ENCODE assay signal across 29 cellular contexts in genomic region chr5:130687085-130687733, GRCh38.
"Had no signal": no experiment of that assay in that cellular context is flagged by ENCODE, and none has a peak within 500 bp of the region (broad histone marks: within the 10 kb centered on the region; RNA-seq: fewer than 3 reads in every experiment).

No MANE protein-coding gene starts in this region.

- H3K36me3 Mint-ChIP-seq: immature natural killer cell; natural killer cell; stimulated activated naive B cell treated with anti-CD40 and anti-IgM and Interleukin-4, amounts not matched to agents 10 μg/mL and 1 μg/mL and 100 μg/mL, for 72 hours had no signal

- DNase-seq: colonic mucosa; dermis blood vessel endothelial cell; effector memory CD4-positive, alpha-beta T cell; foreskin keratinocyte; glutamatergic neuron; hypothalamus; immature natural killer cell; islet precursor cell; kidney glomerular epithelial cell; left colon; left ventricle myocardium superior; lower lobe of right lung; natural killer cell; small intestine; stimulated activated CD4-positive, alpha-beta T cell treated with anti-CD3 and anti-CD28 coated beads, Interleukin-15, amount 100 ng/mL, for 24 hours; stimulated activated CD4-positive, alpha-beta T cell treated with anti-CD3 and anti-CD28 coated beads, Interleukin-2, amount 100 ng/mL, for 48 hours; stimulated activated naive B cell treated with anti-CD40 and anti-IgM and Interleukin-4, amounts not matched to agents 10 μg/mL and 1 μg/mL and 100 μg/mL, for 72 hours; upper lobe of left lung had no signal

- H3K4me3 ChIP-seq: colonic mucosa, esophagus muscularis mucosa, gastroesophageal sphincter, lower lobe of right lung, right atrium auricular region, thoracic aorta, tibial nerve, upper lobe of left lung had no signal

- H3K9ac ChIP-seq: parathyroid adenoma had no signal

- H3K4me1 Mint-ChIP-seq: immature natural killer cell; natural killer cell; neural crest cell; stimulated activated naive B cell treated with anti-CD40 and anti-IgM and Interleukin-4, amounts not matched to agents 10 μg/mL and 1 μg/mL and 100 μg/mL, for 72 hours had no signal

- H3K4me3 Mint-ChIP-seq: immature natural killer cell; natural killer cell; neural crest cell; stimulated activated naive B cell treated with anti-CD40 and anti-IgM and Interleukin-4, amounts not matched to agents 10 μg/mL and 1 μg/mL and 100 μg/mL, for 72 hours; stimulated activated naive CD8-positive, alpha-beta T cell treated with anti-CD3 and anti-CD28 coated beads, Interleukin-15, Interleukin-2, amounts not matched to agents 100 ng/mL and 50 ng/mL, for 24 hours had no signal

- H3K27me3 ChIP-seq: colonic mucosa, esophagus muscularis mucosa, foreskin keratinocyte, gastroesophageal sphincter, right atrium auricular region, tibial nerve, upper lobe of left lung had no signal

- H3K27ac Mint-ChIP-seq: immature natural killer cell; natural killer cell; progenitor cell of endocrine pancreas; stimulated activated naive B cell treated with anti-CD40 and anti-IgM and Interleukin-4, amounts not matched to agents 10 μg/mL and 1 μg/mL and 100 μg/mL, for 72 hours; stimulated activated naive CD8-positive, alpha-beta T cell treated with anti-CD3 and anti-CD28 coated beads, Interleukin-15, Interleukin-2, amounts not matched to agents 100 ng/mL and 50 ng/mL, for 24 hours had no signal

- H3K9me3 Mint-ChIP-seq: neural crest cell; stimulated activated naive CD8-positive, alpha-beta T cell treated with anti-CD3 and anti-CD28 coated beads, Interleukin-15, Interleukin-2, amounts not matched to agents 100 ng/mL and 50 ng/mL, for 24 hours had no signal

- H3K27ac ChIP-seq: colonic mucosa, esophagus muscularis mucosa, foreskin keratinocyte, gastroesophageal sphincter, lower lobe of right lung, parathyroid adenoma, right atrium auricular region, thoracic aorta, tibial nerve, upper lobe of left lung had no signal

- H2AFZ ChIP-seq: parathyroid adenoma had no signal

- H3K79me2 ChIP-seq: parathyroid adenoma had no signal

- FAIRE-seq: endothelial cell of umbilical vein, small intestine, urothelium cell line had no signal

- ATAC-seq: foreskin keratinocyte; gastroesophageal sphincter; left colon; left ventricle myocardium superior; lower lobe of right lung; natural killer cell; stimulated activated naive B cell treated with anti-CD40 and anti-IgM and Interleukin-4, amounts not matched to agents 10 μg/mL and 1 μg/mL and 100 μg/mL, for 72 hours had no signal

- H3K36me3 ChIP-seq: colonic mucosa, esophagus muscularis mucosa, gastroesophageal sphincter, lower lobe of right lung, right atrium auricular region, thoracic aorta, tibial nerve, upper lobe of left lung had no signal

- H3K4me1 ChIP-seq: colonic mucosa, esophagus muscularis mucosa, foreskin keratinocyte, gastroesophageal sphincter, lower lobe of right lung, parathyroid adenoma, right atrium auricular region, tibial nerve, upper lobe of left lung had no signal

- H3K27me3 Mint-ChIP-seq: progenitor cell of endocrine pancreas had no signal

- H3K9me3 ChIP-seq: colonic mucosa, esophagus muscularis mucosa, gastroesophageal sphincter, lower lobe of right lung, right atrium auricular region, thoracic aorta, tibial nerve, upper lobe of left lung had no signal
